ENCODE assay signal across 9 cellular contexts in the genomic region with DNA sequence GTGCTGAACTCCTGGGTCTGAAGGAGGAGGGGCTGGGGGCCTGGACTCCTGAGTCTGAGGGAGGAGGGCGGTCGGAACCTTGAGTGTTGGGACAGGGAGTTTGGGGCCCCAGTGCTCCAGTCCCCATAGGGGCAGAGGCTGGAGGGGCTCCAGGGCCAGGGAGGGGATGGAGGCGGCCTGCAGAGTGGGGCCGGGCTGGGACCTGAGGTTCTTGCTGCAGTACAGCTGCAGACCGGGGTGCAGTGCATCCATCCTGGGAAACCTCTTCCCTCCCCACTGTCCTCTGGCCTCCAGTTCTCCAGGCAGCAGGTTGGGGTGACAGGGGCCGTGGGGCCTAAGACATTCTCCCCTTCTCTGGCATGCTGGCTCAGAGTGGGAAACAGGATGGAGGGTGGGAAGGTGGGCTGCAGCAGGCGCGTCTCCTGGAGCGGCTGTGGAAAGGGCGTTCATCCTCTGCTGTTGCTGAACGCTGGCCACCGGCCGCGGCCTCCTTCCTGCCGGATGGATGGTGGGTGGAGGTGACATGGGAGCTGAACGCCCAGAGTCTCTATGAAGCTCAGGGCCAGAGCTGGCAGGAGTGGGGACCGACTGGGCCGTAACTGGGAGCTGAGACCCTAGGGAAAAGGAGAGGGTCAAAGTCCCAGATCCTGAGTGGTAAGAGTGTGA. TPM values are rescaled to one million over a fixed set of nuclear protein-coding genes. Genes with fewer than 3 reads are reported as not detected.
DNase-seq lines count a peak whose midpoint lies in the region; TF ChIP-seq lines count a peak whose summit lies in the region.
"Had no signal": no experiment of that assay in that cellular context is flagged by ENCODE, and none has a peak within 500 bp of the region (broad histone marks: within the 10 kb centered on the region; RNA-seq: fewer than 3 reads in every experiment).

No MANE protein-coding gene starts in this region.

- CTCF ChIA-PET in RWPE1 (lab: Yijun Ruan, JAX): no interaction called here

- H2BK5ac ChIP-seq in trophoblast cell (ENCODE audit: low read depth, low read length, poor library complexity): no peak overlapping the region

- no peak overlapping the region for H2AFZ ChIP-seq in trophoblast cell (ENCODE audit: insufficient read depth, low read length, poor library complexity)
- H2AFZ ChIP-seq in MM.1S (ENCODE audit: low read length): no peak overlapping the region

- H3K27me3 ChIP-seq in trophoblast cell (ENCODE audit: insufficient read depth, low read length) (no peaks in the 10 kb centered on the region), MM.1S (replicated peaks; ENCODE audit: insufficient read depth, low read length) (no peaks in the 10 kb centered on the region)

- H3K9me3 ChIP-seq in ES-I3 (ENCODE audit: control insufficient read depth, insufficient read depth, low read length) (no peaks in the 10 kb centered on the region), trophoblast cell (ENCODE audit: insufficient read depth, low read depth, low read length) (peaks cover 4% of the 10 kb centered on the region), MM.1S (replicated peaks; ENCODE audit: insufficient read depth, low read length) (no peaks in the 10 kb centered on the region)

- no peak overlapping the region for H4K8ac ChIP-seq in trophoblast cell (ENCODE audit: low read depth, low read length)

- no peak overlapping the region for H3K4ac ChIP-seq in trophoblast cell (ENCODE audit: low read depth, low read length)

- H3K18ac ChIP-seq in trophoblast cell (ENCODE audit: low read length): peak overlapping the region; percentile 35

- H3K36me3 ChIP-seq in ES-I3 (ENCODE audit: insufficient read depth, low read length) (no peaks in the 10 kb centered on the region), trophoblast cell (ENCODE audit: control insufficient read depth in 1 of 2, insufficient read depth in 2 of 2, low read length in 2 of 2) (peaks cover 9 to 14% of the 10 kb centered on the region in 2 experiments), MM.1S (replicated peaks; ENCODE audit: insufficient read depth, low read length) (no peaks in the 10 kb centered on the region)

- H3K23ac ChIP-seq in trophoblast cell (ENCODE audit: low read length): no peak overlapping the region

- peaks cover 8% of the 10 kb centered on the region for H3F3A ChIP-seq in MM.1S (ENCODE audit: insufficient read depth, low read length)

- H2AK5ac ChIP-seq in trophoblast cell (ENCODE audit: low read length): no peak overlapping the region

- no peaks in the 10 kb centered on the region for H3K9me2 ChIP-seq in MM.1S (replicated peaks; ENCODE audit: insufficient read depth, low read length)

- POLR2A ChIA-PET in RWPE1 (lab: Yijun Ruan, JAX; ENCODE audit: low non-redundant PET): no interaction called here

- H4K91ac ChIP-seq in trophoblast cell (ENCODE audit: low read depth, low read length): no peak overlapping the region

- peak overlapping the region; percentile 71 for H3K27ac ChIP-seq in RWPE1
- no peak overlapping the region for H3K27ac ChIP-seq in trophoblast cell (ENCODE audit: low read depth, low read length)
- no peak overlapping the region for H3K27ac ChIP-seq in MM.1S (ENCODE audit: low read length)

- TF ChIP-seq CTCF in RWPE1 (conservative IDR thresholded peaks at IDR 0.05; ENCODE audit: low read depth): no peak
- no peak for TF ChIP-seq CTCF in fibroblast of pulmonary artery (IDR thresholded peaks at IDR 0.05; ENCODE audit: low read length, missing control alignments)
- no peak for TF ChIP-seq CTCF in MM.1S (IDR thresholded peaks at IDR 0.05; ENCODE audit: low read length)

- peaks cover 10% of the 10 kb centered on the region; the same call in 1 of the 2 replicates for H3K4me1 ChIP-seq in ES-I3 (ENCODE audit: insufficient read depth, low read length)
- H3K4me1 ChIP-seq in trophoblast cell (ENCODE audit: control insufficient read depth in 1 of 2, insufficient read depth in 2 of 2, low read length in 2 of 2): peaks cover 3 to 6% of the 10 kb centered on the region in 2 experiments
- H3K4me1 ChIP-seq in MM.1S (ENCODE audit: low read length): peaks cover 20% of the 10 kb centered on the region

- H3K4me2 ChIP-seq in trophoblast cell (ENCODE audit: low read length) (peak overlapping the region; percentile 6), MM.1S (ENCODE audit: low read depth, low read length) (no peak overlapping the region)

- H4K12ac ChIP-seq in trophoblast cell (ENCODE audit: low read depth, low read length): no peak overlapping the region

- H4K20me1 ChIP-seq in MM.1S (ENCODE audit: insufficient read depth, low read length): no peaks in the 10 kb centered on the region

- WGBS in trophoblast cell (ENCODE audit: extremely low coverage, insufficient coverage, insufficient read length): no CpG with 5 or more reads among the region's 18 CpGs

- DNase-seq in RWPE1 (ENCODE audit: low spot score) (no peak), fibroblast of pulmonary artery (ENCODE audit: low read depth) (no peak), trophoblast cell (no peak), islet precursor cell (no peak), NCI-H2171 (lab: John Stamatoyannopoulos, UW) (no peak), MM.1S (no peak), cerebellum (ENCODE audit: low spot score) (no peak)
- DNase-seq: stimulated activated CD4-positive, alpha-beta T cell treated with anti-CD3 and anti-CD28 coated beads, Interleukin-15, amount 100 ng/mL, for 24 hours had no signal

- H2BK12ac ChIP-seq in trophoblast cell (ENCODE audit: low read length): no peak overlapping the region

- H3K14ac ChIP-seq in trophoblast cell (ENCODE audit: low read length): no peak overlapping the region

- H3K79me1 ChIP-seq in trophoblast cell (ENCODE audit: low read length): peaks cover 3% of the 10 kb centered on the region

- H3K9ac ChIP-seq in ES-I3 (ENCODE audit: low read depth, low read length) (peak overlapping the region; percentile 41; the same call in 1 of the 2 replicates), trophoblast cell (ENCODE audit: low read length) (no peak overlapping the region), MM.1S (ENCODE audit: low read length) (no peak overlapping the region)

- H3K79me2 ChIP-seq in trophoblast cell (ENCODE audit: control insufficient read depth, insufficient read depth, low read length, poor library complexity): no peaks in the 10 kb centered on the region
- H3K79me2 ChIP-seq in MM.1S (ENCODE audit: low read length): no peaks in the 10 kb centered on the region

- no peak overlapping the region for H2BK120ac ChIP-seq in trophoblast cell (ENCODE audit: insufficient read depth, low read length, poor library complexity)

- H3K4me3 ChIP-seq in fibroblast of pulmonary artery (replicated peaks; ENCODE audit: low read depth, low read length) (peak overlapping the region; percentile 51), trophoblast cell (ENCODE audit: low read depth, low read length) (no peak overlapping the region), MM.1S (ENCODE audit: low read length) (no peak overlapping the region)

RNA-seq across cellular contexts. Expression of a gene that starts 1.6 kb away (rescaled TPM):
- 5.7 and 6.9 TPM in 2 replicates for polyA plus RNA-seq in trophoblast cell (2013)
- 69.8 TPM for total RNA-seq in cerebellum

RNA-seq across cellular contexts. Expression of a gene that starts 5.4 kb away (rescaled TPM):
- 24.4 TPM in 2 replicates for polyA plus RNA-seq in trophoblast cell (2013)
- 12.5 TPM for total RNA-seq in cerebellum

RNA-seq across cellular contexts. Expression of a gene that starts 26.5 kb away (rescaled TPM):
- 46.5 and 48.3 TPM in 2 replicates for polyA plus RNA-seq in trophoblast cell (2013)
- total RNA-seq in cerebellum: 15.4 TPM

RNA-seq across cellular contexts. Expression of a gene that starts 39.8 kb away (rescaled TPM):
- not detected in 2 replicates for polyA plus RNA-seq in trophoblast cell (2013)
- total RNA-seq in cerebellum: 0.73 TPM

RNA-seq across cellular contexts. Expression of a gene that starts 54.3 kb away (rescaled TPM):
- polyA plus RNA-seq in trophoblast cell (2013): 20.3 and 20.7 TPM in 2 replicates
- total RNA-seq in cerebellum: 17.1 TPM
